In the genomic region with DNA sequence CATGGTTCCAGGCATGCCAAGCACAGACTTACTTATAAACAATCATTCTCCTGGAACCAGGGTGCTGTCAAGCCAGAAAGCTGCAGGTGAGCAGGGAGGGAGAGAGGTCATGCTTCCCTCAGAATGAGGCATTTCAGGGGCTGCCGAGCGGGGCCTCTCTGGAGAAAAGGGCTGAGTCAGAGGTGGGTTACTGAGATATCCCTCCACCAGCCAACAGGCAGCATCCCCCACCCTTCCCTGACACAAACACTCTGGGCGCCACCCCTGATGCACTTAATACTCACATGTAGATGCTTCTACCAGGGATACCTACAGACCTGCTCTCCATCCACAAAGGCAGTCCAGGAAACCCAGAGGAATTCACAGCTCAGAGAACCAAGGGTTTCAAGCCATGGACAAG, we compare ENCODE assay signal across 10 cellular contexts. TPM values are rescaled to one million over a fixed set of nuclear protein-coding genes. Genes with fewer than 3 reads are reported as not detected.
A peak's percentile ranks its signal among the peaks of the same experiment; 100 is the strongest.
DNase-seq lines count a peak whose midpoint lies in the region; ATAC-seq and TF ChIP-seq lines count a peak whose summit lies in the region.
"Had no signal": no experiment of that assay in that cellular context is flagged by ENCODE, and none has a peak within 500 bp of the region (broad histone marks: within the 10 kb centered on the region; RNA-seq: fewer than 3 reads in every experiment).

No MANE protein-coding gene starts in this region.

- H3K27ac ChIP-seq in skin epidermis, result peak overlapping the region in 20 of 21 experiments; percentile 79 to 99 (median 92)

- H3K27me3 Mint-ChIP-seq in WTC11 (ENCODE audit: low read depth) (no peaks in the 10 kb centered on the region), progenitor cell of endocrine pancreas (no peaks in the 10 kb centered on the region)

- TF ChIP-seq CTCF in WTC11 (IDR thresholded peaks at IDR 0.05) (no peak), progenitor cell of endocrine pancreas (IDR thresholded peaks at IDR 0.05; ENCODE audit: unreplicated experiment) (no peak)

- peak overlapping the region; percentile 91; the same call in 1 of the 2 replicates for H3K27ac Mint-ChIP-seq in WTC11
- no peak overlapping the region for H3K27ac Mint-ChIP-seq in progenitor cell of endocrine pancreas

- H3K4me1 Mint-ChIP-seq in WTC11 (peaks cover 48% of the 10 kb centered on the region), progenitor cell of endocrine pancreas (ENCODE audit: low read depth) (peaks cover 15% of the 10 kb centered on the region)

- POLR2A ChIA-PET in WTC11 (lab: Charles Lee), result interaction anchor here (1.0 kb wide), 1 partner anchor 50 kb away, joined by 4 read pairs; no protein-coding TSS in a partner anchor

- CTCF ChIA-PET in WTC11 (lab: Charles Lee), result interaction anchor here (0.6 to 1.2 kb wide), 3 partner anchors 12 to 238 kb away, joined by 3 to 6 read pairs (median 3); no protein-coding TSS in a partner anchor

- DNase-seq in HT1080 (ENCODE audit: low read depth), result peak; percentile 62
- DNase-seq in WTC11 (ENCODE audit: low spot score), result no peak
- peak; percentile 44 for DNase-seq in glomerular visceral epithelial cell (ENCODE audit: extremely low spot score)
- DNase-seq in progenitor cell of endocrine pancreas (ENCODE audit: low spot score, unreplicated experiment), result no peak
- no peak for DNase-seq in T-helper 9 cell
- no peak for DNase-seq in stimulated activated CD4-positive, alpha-beta T cell treated with anti-CD3 and anti-CD28 coated beads, Interleukin-4, amount 100 ng/mL, for 4 hours
- no peak for DNase-seq in NCI-H69 (lab: John Stamatoyannopoulos, UW)
- DNase-seq: ovary, SHP77 had no signal

- H3K36me3 Mint-ChIP-seq in WTC11, result no peaks in the 10 kb centered on the region
- no peaks in the 10 kb centered on the region for H3K36me3 Mint-ChIP-seq in progenitor cell of endocrine pancreas (ENCODE audit: insufficient read depth)

- H3K9me3 Mint-ChIP-seq in WTC11 (no peaks in the 10 kb centered on the region), progenitor cell of endocrine pancreas (ENCODE audit: low read depth) (no peaks in the 10 kb centered on the region)

- H3K4me3 Mint-ChIP-seq in WTC11 (no peak overlapping the region), progenitor cell of endocrine pancreas (ENCODE audit: low read depth) (no peak overlapping the region)

- no peak overlapping the region for H3K4me3 ChIP-seq in skin epidermis
- H3K4me3 ChIP-seq: ovary had no signal

- no peak for ATAC-seq in WTC11

TF ChIP-seq in WTC11, 78 proteins besides CTCF, POLR2A, EP300 and RAD21:
- TF ChIP-seq ETV6 (CRISPR knock-in tag; IDR thresholded peaks at IDR 0.05) (no peak), SOX15 (CRISPR knock-in tag; IDR thresholded peaks at IDR 0.05) (no peak), GABPB1 (CRISPR knock-in tag; IDR thresholded peaks at IDR 0.05) (no peak)
- TF ChIP-seq, protein P1, sequence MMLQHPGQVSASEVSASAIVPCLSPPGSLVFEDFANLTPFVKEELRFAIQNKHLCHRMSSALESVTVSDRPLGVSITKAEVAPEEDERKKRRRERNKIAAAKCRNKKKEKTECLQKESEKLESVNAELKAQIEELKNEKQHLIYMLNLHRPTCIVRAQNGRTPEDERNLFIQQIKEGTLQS (CRISPR knock-in tag; conservative IDR thresholded peaks at IDR 0.05), result no peak
- TF ChIP-seq, protein P2, sequence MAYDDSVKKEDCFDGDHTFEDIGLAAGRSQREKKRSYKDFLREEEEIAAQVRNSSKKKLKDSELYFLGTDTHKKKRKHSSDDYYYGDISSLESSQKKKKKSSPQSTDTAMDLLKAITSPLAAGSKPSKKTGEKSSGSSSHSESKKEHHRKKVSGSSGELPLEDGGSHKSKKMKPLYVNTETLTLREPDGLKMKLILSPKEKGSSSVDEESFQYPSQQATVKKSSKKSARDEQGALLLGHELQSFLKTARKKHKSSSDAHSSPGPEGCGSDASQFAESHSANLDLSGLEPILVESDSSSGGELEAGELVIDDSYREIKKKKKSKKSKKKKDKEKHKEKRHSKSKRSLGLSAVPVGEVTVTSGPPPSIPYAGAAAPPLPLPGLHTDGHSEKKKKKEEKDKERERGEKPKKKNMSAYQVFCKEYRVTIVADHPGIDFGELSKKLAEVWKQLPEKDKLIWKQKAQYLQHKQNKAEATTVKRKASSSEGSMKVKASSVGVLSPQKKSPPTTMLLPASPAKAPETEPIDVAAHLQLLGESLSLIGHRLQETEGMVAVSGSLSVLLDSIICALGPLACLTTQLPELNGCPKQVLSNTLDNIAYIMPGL (CRISPR knock-in tag; IDR thresholded peaks at IDR 0.05), result no peak
- TF ChIP-seq, protein P3, sequence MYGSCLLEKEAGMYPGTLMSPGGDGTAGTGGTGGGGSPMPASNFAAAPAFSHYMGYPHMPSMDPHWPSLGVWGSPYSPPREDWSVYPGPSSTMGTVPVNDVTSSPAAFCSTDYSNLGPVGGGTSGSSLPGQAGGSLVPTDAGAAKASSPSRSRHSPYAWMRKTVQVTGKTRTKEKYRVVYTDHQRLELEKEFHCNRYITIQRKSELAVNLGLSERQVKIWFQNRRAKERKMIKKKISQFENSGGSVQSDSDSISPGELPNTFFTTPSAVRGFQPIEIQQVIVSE (CRISPR knock-in tag; IDR thresholded peaks at IDR 0.05; ENCODE audit: borderline replicate concordance), result no peak
TF ChIP-seq in WTC11: peak in this region for 0.

RNA-seq across cellular contexts. Expression of a gene that starts 13.1 kb away (rescaled TPM):
- total RNA-seq in HT1080 (2014; rRNA removed; shearing (Covaris generic)), result 19.9 and 22.3 TPM in 2 replicates
- polyA plus RNA-seq in HT1080 (2015; cell fraction: cytosol; rRNA removed), result 39.5 and 40.5 TPM in 2 replicates
- 39.3 and 43.7 TPM in 2 replicates for polyA plus RNA-seq in HT1080 (2015; cell fraction: nucleus; rRNA removed)
- 17.8 to 24.7 TPM (median 20.4 TPM) in 3 replicates for total RNA-seq in WTC11 (2021)
- total RNA-seq in progenitor cell of endocrine pancreas, result 34.6 and 42.0 TPM in 2 replicates

RNA-seq across cellular contexts. Expression of a gene that starts 25.1 kb away (rescaled TPM):
- total RNA-seq in HT1080 (2014; rRNA removed; shearing (Covaris generic)), result 13.4 and 13.6 TPM in 2 replicates
- polyA plus RNA-seq in HT1080 (2015; cell fraction: cytosol; rRNA removed), result 51.5 and 64.1 TPM in 2 replicates
- 16.6 and 18.6 TPM in 2 replicates for polyA plus RNA-seq in HT1080 (2015; cell fraction: nucleus; rRNA removed)
- total RNA-seq in WTC11 (2021), result 49.1 to 56.3 TPM (median 49.3 TPM) in 3 replicates
- total RNA-seq in progenitor cell of endocrine pancreas, result 28.4 and 32.8 TPM in 2 replicates

RNA-seq across cellular contexts. Expression of a gene that starts 49.2 kb away (rescaled TPM):
- total RNA-seq in HT1080 (2014; rRNA removed; shearing (Covaris generic)), result 23.1 and 33.5 TPM in 2 replicates
- polyA plus RNA-seq in HT1080 (2015; cell fraction: cytosol; rRNA removed), result 54.4 and 66.9 TPM in 2 replicates
- 20.0 and 24.7 TPM in 2 replicates for polyA plus RNA-seq in HT1080 (2015; cell fraction: nucleus; rRNA removed)
- 32.0 to 45.2 TPM (median 41.5 TPM) in 3 replicates for total RNA-seq in WTC11 (2021)
- 11.8 and 14.1 TPM in 2 replicates for total RNA-seq in progenitor cell of endocrine pancreas

Comparison
In these comparisons a context has a peak if more than half of its experiments do, and no peak if none do; other contexts are left out.
1. DNase-seq: peak in HT1080 (single experiment) and glomerular visceral epithelial cell (single experiment); none in WTC11 (single experiment), progenitor cell of endocrine pancreas (single experiment), T-helper 9 cell (single experiment), stimulated activated CD4-positive, alpha-beta T cell treated with anti-CD3 and anti-CD28 coated beads, Interleukin-4, amount 100 ng/mL, for 4 hours (0 of 2) and NCI-H69 (single experiment).